24 cellular contexts compared by ENCODE assay signal in the genomic region with DNA sequence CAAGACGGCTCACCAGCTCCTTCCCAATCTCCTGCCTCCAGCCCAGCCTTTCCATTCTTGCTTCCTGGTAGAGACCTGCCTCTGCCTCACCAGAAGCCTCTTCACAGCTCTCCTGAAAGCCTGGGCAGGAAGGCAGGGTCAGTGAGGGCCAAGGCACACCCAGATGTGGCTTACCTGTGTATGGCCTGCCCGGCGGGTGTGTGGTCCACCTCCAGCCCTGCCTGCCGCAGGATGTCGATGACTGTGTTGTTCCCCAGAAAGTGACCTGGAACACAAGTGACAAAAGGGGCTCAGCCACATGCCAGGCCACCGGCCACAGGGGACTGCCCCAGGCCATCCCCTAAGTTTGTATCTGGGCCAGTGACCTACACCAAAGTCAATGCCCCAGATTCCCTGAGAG.
DNase-seq lines count a peak whose midpoint lies in the region; ATAC-seq, FAIRE-seq and TF ChIP-seq lines count a peak whose summit lies in the region.
"Had no signal": no experiment of that assay in that cellular context is flagged by ENCODE, and none has a peak within 500 bp of the region (broad histone marks: within the 10 kb centered on the region; RNA-seq: fewer than 3 reads in every experiment).

No MANE protein-coding gene starts in this region.

- CTCF ChIA-PET in H1 (lab: Charles Lee; ENCODE audit: partially characterized antibody) = interaction anchor here (0.6 to 4.4 kb wide), 7 partner anchors 8 to 1840 kb away, joined by 3 to 30 read pairs (median 3); no protein-coding TSS in a partner anchor

- WGBS in H1 (ENCODE audit: extremely low coverage in 1 of 2, insufficient coverage in 1 of 2, insufficient read length in 1 of 2, insufficient replicate concordance in 2 of 2, low coverage in 1 of 2, low lambda C conversion rate in 2 of 2, missing lambda C conversion rate in 1 of 2), 2 experiments = 89% methylated on average over 6 of the region's 6 CpGs; no CpG with 5 or more reads in 1 of the 2 experiments

- intact Hi-C loops in Right ventricle myocardium inferior (cut with DNase I) = no loop called here

- no peak overlapping the region for H3K4ac ChIP-seq in H1 (replicated peaks; ENCODE audit: insufficient read length, low read depth, low read length)

- TF ChIP-seq CTCF in right atrium auricular region (IDR thresholded peaks at IDR 0.05) = no peak
- no peak for TF ChIP-seq CTCF in H1 (IDR thresholded peaks at IDR 0.05; ENCODE audit: control extremely low read depth in 1 of 3, insufficient read depth in 1 of 3, low read depth in 1 of 3, low read length in 3 of 3)
- TF ChIP-seq CTCF in osteoblast (IDR thresholded peaks at IDR 0.05; ENCODE audit: extremely low read depth, low read depth, low read length) = no peak

- H2AFZ ChIP-seq in H1 (ENCODE audit: low read length) (no peak overlapping the region), osteoblast (ENCODE audit: low read length) (no peak overlapping the region)

- peak; percentile 56 for DNase-seq in Right ventricle myocardium inferior (ENCODE audit: missing footprints)
- DNase-seq in right atrium auricular region (ENCODE audit: low spot score) = no peak
- DNase-seq in H1 (ENCODE audit: low read depth in 1 of 2, low spot score in 2 of 2) = no peak
- DNase-seq in osteoblast (ENCODE audit: insufficient read length, low spot score, missing footprints) = peak; percentile 53
- no peak for DNase-seq in GM12892 (ENCODE audit: insufficient read length)
- DNase-seq in COLO668 (lab: John Stamatoyannopoulos, UW; ENCODE audit: unreplicated experiment) = no peak
- DNase-seq in MV-4-11 (lab: John Stamatoyannopoulos, UW) = no peak
- DNase-seq: 8988T; ACHN; BE2C; C1 segment of cervical spinal cord; Caco-2; Calu3; CD4-positive, alpha-beta memory T cell; CD4-positive, CD25-positive, alpha-beta regulatory T cell; CD8-positive, alpha-beta memory T cell; DND-41; EL; GDM1 had no signal

- POLR2A ChIA-PET in H1 (lab: Charles Lee; ENCODE audit: partially characterized antibody) = interaction anchor here (1.0 kb wide), 1 partner anchor 19 kb away, joined by 3 read pairs; no protein-coding TSS in a partner anchor

- no peaks in the 10 kb centered on the region for H3K79me1 ChIP-seq in H1 (ENCODE audit: low read depth, low read length)

- no peaks in the 10 kb centered on the region for H3K23me2 ChIP-seq in H1 (ENCODE audit: low read depth, low read length)

- FAIRE-seq in H1 (lab: Jason Lieb, UNC) = no peak
- FAIRE-seq in GM12892 (lab: Jason Lieb, UNC) = no peak
- FAIRE-seq: A204.1, D721Med, GM12878, GM19239 had no signal

- no peak overlapping the region for H3K27ac ChIP-seq in right atrium auricular region
- H3K27ac ChIP-seq in H1 (ENCODE audit: low read depth, low read length) = no peak overlapping the region
- H3K27ac ChIP-seq in osteoblast (ENCODE audit: low read depth, low read length) = no peak overlapping the region
- H3K27ac ChIP-seq: BLaER1 had no signal

- H2BK20ac ChIP-seq in H1 (ENCODE audit: low read length) = no peak overlapping the region

- H3K79me2 ChIP-seq in H1 (ENCODE audit: control insufficient read depth in 1 of 2, insufficient read depth in 2 of 2, low read length in 2 of 2) (no peaks in the 10 kb centered on the region), osteoblast (ENCODE audit: insufficient read depth, low read length) (no peaks in the 10 kb centered on the region)

- no peak overlapping the region for H2BK120ac ChIP-seq in H1 (replicated peaks; ENCODE audit: low read depth, low read length)

- TF ChIP-seq POLR2A in H1 (IDR thresholded peaks at IDR 0.05; ENCODE audit: control extremely low read depth in 1 of 2, low read depth in 2 of 2, low read length in 2 of 2) (no peak), GM12892 (IDR thresholded peaks at IDR 0.05; ENCODE audit: low read depth, low read length) (no peak)

- H3K4me1 ChIP-seq in right atrium auricular region (peaks cover 0 to 27% of the 10 kb centered on the region in 2 donors), H1 (replicated peaks in 1 of 4; ENCODE audit: control insufficient read depth in 3 of 4, insufficient read depth in 4 of 4, low read length in 3 of 4) (peaks cover 0 to 17% (median 5%) of the 10 kb centered on the region in 4 experiments; a peak in 6 of 7 replicates), osteoblast (ENCODE audit: insufficient read depth, low read length) (no peaks in the 10 kb centered on the region)
- H3K4me1 ChIP-seq: Caco-2 had no signal

- no peak for TF ChIP-seq RAD21 in H1 (IDR thresholded peaks at IDR 0.05 in 1 of 2, conservative IDR thresholded peaks at IDR 0.05 in 1 of 2; ENCODE audit: low read depth in 2 of 2, low read length in 2 of 2)

- no peaks in the 10 kb centered on the region for H3K9me3 ChIP-seq in right atrium auricular region
- H3K9me3 ChIP-seq in H1 (ENCODE audit: insufficient read depth in 2 of 2, low read depth in 1 of 2, low read length in 1 of 2) = no peaks in the 10 kb centered on the region
- H3K9me3 ChIP-seq in osteoblast (ENCODE audit: low read depth, low read length) = no peaks in the 10 kb centered on the region
- H3K9me3 ChIP-seq: BE2C, Caco-2 had no signal

- no peak overlapping the region for H3K9ac ChIP-seq in H1 (replicated peaks in 1 of 4; ENCODE audit: extremely low read depth in 1 of 4, low read depth in 3 of 4, low read length in 3 of 4)
- H3K9ac ChIP-seq: BLaER1 had no signal

- ATAC-seq in Right ventricle myocardium inferior = no peak
- ATAC-seq: GM12878 had no signal

- H3K27me3 ChIP-seq in right atrium auricular region (no peaks in the 10 kb centered on the region), H1 (replicated peaks in 1 of 4; ENCODE audit: control insufficient read depth in 3 of 4, extremely low read depth in 1 of 4, insufficient read depth in 3 of 4, low read length in 3 of 4) (no peaks in the 10 kb centered on the region), osteoblast (ENCODE audit: insufficient read depth, low read length) (peaks cover 3% of the 10 kb centered on the region)
- H3K27me3 ChIP-seq: BE2C, BLaER1 had no signal

- H3K14ac ChIP-seq in H1 (ENCODE audit: insufficient read length) = no peak overlapping the region

- H3K36me3 ChIP-seq in right atrium auricular region = peaks cover 13% of the 10 kb centered on the region
- H3K36me3 ChIP-seq in H1 (ENCODE audit: control insufficient read depth in 2 of 4, insufficient read depth in 4 of 4, low read length in 3 of 4) = no peaks in the 10 kb centered on the region
- H3K36me3 ChIP-seq in osteoblast (ENCODE audit: insufficient read depth, low read length) = no peaks in the 10 kb centered on the region
- H3K36me3 ChIP-seq: BE2C, BLaER1 had no signal

- H3K23ac ChIP-seq in H1 (ENCODE audit: insufficient read length) = no peak overlapping the region

- no peak overlapping the region for H3K18ac ChIP-seq in H1 (ENCODE audit: extremely low read depth, low read length)

- H4K20me1 ChIP-seq in H1 (replicated peaks in 1 of 2; ENCODE audit: control insufficient read depth in 1 of 2, insufficient read depth in 2 of 2, low read length in 2 of 2) = no peaks in the 10 kb centered on the region
- no peaks in the 10 kb centered on the region for H4K20me1 ChIP-seq in osteoblast (ENCODE audit: insufficient read depth, low read length)
- H4K20me1 ChIP-seq: BLaER1 had no signal

- no peak overlapping the region for H2BK12ac ChIP-seq in H1 (ENCODE audit: low read depth, low read length)

- no peak for TF ChIP-seq EP300 in H1 (IDR thresholded peaks at IDR 0.05; ENCODE audit: borderline replicate concordance in 1 of 2, low read depth in 2 of 2, low read length in 2 of 2)

- no peak overlapping the region for H3K4me3 ChIP-seq in right atrium auricular region
- no peak overlapping the region for H3K4me3 ChIP-seq in H1 (ENCODE audit: extremely low read depth in 1 of 4, insufficient read depth in 2 of 4, low read depth in 3 of 4, low read length in 4 of 4)
- H3K4me3 ChIP-seq in osteoblast (ENCODE audit: insufficient read depth, low read length) = no peak overlapping the region
- H3K4me3 ChIP-seq: BLaER1, GM12878 had no signal

- H2BK5ac ChIP-seq in H1 (ENCODE audit: low read depth, low read length) = no peak overlapping the region

- H4K91ac ChIP-seq in H1 (replicated peaks; ENCODE audit: insufficient read length, low read length) = peak overlapping the region; percentile 34

- no peak overlapping the region for H4K5ac ChIP-seq in H1 (ENCODE audit: insufficient read length, low read depth, low read length)

- H3K4me2 ChIP-seq in H1 (ENCODE audit: insufficient read depth in 1 of 2, low read depth in 2 of 2, low read length in 2 of 2) = no peak overlapping the region
- H3K4me2 ChIP-seq in osteoblast (ENCODE audit: insufficient read depth, low read length) = no peak overlapping the region
- H3K4me2 ChIP-seq: BLaER1 had no signal

- H2BK15ac ChIP-seq in H1 (ENCODE audit: low read length) = no peak overlapping the region; the same call in 1 of the 2 replicates

- no peak overlapping the region for H3K56ac ChIP-seq in H1 (replicated peaks; ENCODE audit: insufficient read length, low read depth, low read length)

- no peak overlapping the region for H2AK5ac ChIP-seq in H1 (ENCODE audit: low read depth, low read length)

- no peak overlapping the region for H4K8ac ChIP-seq in H1 (ENCODE audit: extremely low read depth, insufficient read depth, low read length)

TF ChIP-seq in H1, 55 proteins besides CTCF, POLR2A, EP300 and RAD21:
- no peak for TF ChIP-seq TAF7 (optimal IDR thresholded peaks at IDR 0.05; ENCODE audit: borderline replicate concordance, low read depth, low read length)
- no peak for TF ChIP-seq MAFK (IDR thresholded peaks at IDR 0.05; ENCODE audit: low read depth, low read length)
- TF ChIP-seq, protein P1, sequence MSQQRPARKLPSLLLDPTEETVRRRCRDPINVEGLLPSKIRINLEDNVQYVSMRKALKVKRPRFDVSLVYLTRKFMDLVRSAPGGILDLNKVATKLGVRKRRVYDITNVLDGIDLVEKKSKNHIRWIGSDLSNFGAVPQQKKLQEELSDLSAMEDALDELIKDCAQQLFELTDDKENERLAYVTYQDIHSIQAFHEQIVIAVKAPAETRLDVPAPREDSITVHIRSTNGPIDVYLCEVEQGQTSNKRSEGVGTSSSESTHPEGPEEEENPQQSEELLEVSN (IDR thresholded peaks at IDR 0.05) = no peak
- no peak for TF ChIP-seq SIX5 (IDR thresholded peaks at IDR 0.05; ENCODE audit: low read depth, low read length)
- no peak for TF ChIP-seq ASH2L (IDR thresholded peaks at IDR 0.05; ENCODE audit: low read length)
- TF ChIP-seq BACH1 (IDR thresholded peaks at IDR 0.05; ENCODE audit: low read length) = no peak
- TF ChIP-seq KDM1A (IDR thresholded peaks at IDR 0.05; ENCODE audit: borderline replicate concordance, low read length) = no peak
- no peak for TF ChIP-seq FOSL1 (IDR thresholded peaks at IDR 0.05; ENCODE audit: insufficient read depth, low read depth, low read length)
- TF ChIP-seq RXRA (IDR thresholded peaks at IDR 0.05; ENCODE audit: insufficient read depth, low read depth, low read length) = no peak
- no peak for TF ChIP-seq CHD1 (IDR thresholded peaks at IDR 0.05; ENCODE audit: low read depth, low read length)
- TF ChIP-seq SRF (IDR thresholded peaks at IDR 0.05; ENCODE audit: low read depth, low read length) = no peak
- TF ChIP-seq SAP30 (IDR thresholded peaks at IDR 0.05; ENCODE audit: insufficient read depth, insufficient replicate concordance, low read length) = no peak

Comparison
In these comparisons a context has a peak if more than half of its experiments do, and no peak if none do; other contexts are left out.
1. DNase-seq: peak in Right ventricle myocardium inferior (single experiment) and osteoblast (single experiment); none in right atrium auricular region (single experiment), H1 (0 of 2), GM12892 (single experiment), COLO668 (single experiment) and MV-4-11 (single experiment).